21 cellular contexts compared by ENCODE assay signal in the genomic region with DNA sequence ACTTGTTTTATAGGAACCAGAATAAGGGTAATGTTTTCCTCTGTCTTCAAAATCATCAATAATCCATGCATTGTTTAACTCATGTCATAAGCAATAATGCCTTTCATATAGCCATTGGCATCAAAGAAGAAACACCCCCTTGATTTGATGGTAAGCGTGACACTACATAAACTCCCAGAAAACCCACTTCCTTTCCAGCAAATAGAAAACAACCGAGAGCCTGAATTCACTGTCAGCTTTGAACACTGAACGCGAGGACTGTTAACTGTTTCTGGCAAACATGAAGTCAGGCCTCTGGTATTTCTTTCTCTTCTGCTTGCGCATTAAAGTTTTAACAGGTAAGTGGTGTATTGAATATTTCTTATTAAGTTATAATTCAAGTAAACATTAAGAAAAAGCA. TPM values are rescaled to one million over a fixed set of nuclear protein-coding genes. Genes with fewer than 3 reads are reported as not detected.
A peak's percentile ranks its signal among the peaks of the same experiment; 100 is the strongest.
DNase-seq lines count a peak whose midpoint lies in the region; ATAC-seq and TF ChIP-seq lines count a peak whose summit lies in the region.
"Had no signal": no experiment of that assay in that cellular context is flagged by ENCODE, and none has a peak within 500 bp of the region (broad histone marks: within the 10 kb centered on the region; RNA-seq: fewer than 3 reads in every experiment).

A gene with protein sequence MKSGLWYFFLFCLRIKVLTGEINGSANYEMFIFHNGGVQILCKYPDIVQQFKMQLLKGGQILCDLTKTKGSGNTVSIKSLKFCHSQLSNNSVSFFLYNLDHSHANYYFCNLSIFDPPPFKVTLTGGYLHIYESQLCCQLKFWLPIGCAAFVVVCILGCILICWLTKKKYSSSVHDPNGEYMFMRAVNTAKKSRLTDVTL (plus strand): TSS at position 229 of the 400 bp plus-strand sequence. CDS start 52 bp downstream, at position 281.

- CTCF ChIA-PET in CD8-positive, alpha-beta memory T cell (lab: Charles Lee), result interaction anchor here (1.0 kb wide), 1 partner anchor 114 kb away, joined by 3 read pairs; no protein-coding TSS in a partner anchor

- H3K23ac ChIP-seq in trophoblast cell (ENCODE audit: low read length), result no peak within 1 kb of the TSS

- H2BK120ac ChIP-seq in trophoblast cell (ENCODE audit: insufficient read depth, low read length, poor library complexity), result no peak within 1 kb of the TSS

- H4K12ac ChIP-seq in trophoblast cell (ENCODE audit: low read depth, low read length), result no peak within 1 kb of the TSS

- H3K27me3 ChIP-seq in CD8-positive, alpha-beta memory T cell (ENCODE audit: insufficient read depth, low read length, poor library complexity, severe bottlenecking), result no peaks in the 10 kb centered on the region
- no peaks in the 10 kb centered on the region for H3K27me3 ChIP-seq in right cardiac atrium (ENCODE audit: control insufficient read depth, insufficient read depth)
- H3K27me3 ChIP-seq in trophoblast cell (ENCODE audit: insufficient read depth, low read length), result no peaks in the 10 kb centered on the region
- H3K27me3 ChIP-seq: BLaER1, colonic mucosa, tibial nerve had no signal

- H3K4me2 ChIP-seq in trophoblast cell (ENCODE audit: low read length), result no peak within 1 kb of the TSS
- H3K4me2 ChIP-seq: BLaER1 had no signal

- H3K18ac ChIP-seq in trophoblast cell (ENCODE audit: low read length), result no peak within 1 kb of the TSS

- no peak for TF ChIP-seq CTCF in mucosa of descending colon (IDR thresholded peaks at IDR 0.05)

- peaks cover 49% of the 10 kb centered on the region for H3K4me1 ChIP-seq in CD8-positive, alpha-beta memory T cell (ENCODE audit: insufficient read depth, low read length)
- H3K4me1 ChIP-seq in mucosa of descending colon (ENCODE audit: low read depth) (no peaks in the 10 kb centered on the region), right cardiac atrium (ENCODE audit: control insufficient read depth, insufficient read depth, low read length) (no peaks in the 10 kb centered on the region), trophoblast cell (ENCODE audit: control insufficient read depth in 1 of 2, insufficient read depth in 2 of 2, low read length in 2 of 2) (no peaks in the 10 kb centered on the region)
- H3K4me1 ChIP-seq: BLaER1, colonic mucosa, HAP-1, parathyroid adenoma, tibial nerve had no signal

- H4K8ac ChIP-seq in trophoblast cell (ENCODE audit: low read depth, low read length), result no peak within 1 kb of the TSS

- H3K4me1 Mint-ChIP-seq in CD8-positive, alpha-beta memory T cell, result peaks cover 68 to 84% (median 77%) of the 10 kb centered on the region in 3 donors
- peaks cover 48% of the 10 kb centered on the region for H3K4me1 Mint-ChIP-seq in activated T-helper 2 cell treated with anti-CD3 and anti-CD28 coated beads, Interferon-gamma antibody, Interleukin-2, Interleukin-4, amounts not matched to agents 10 μg/mL and 5 μg/mL and 100 μg/mL, durations not matched to agents 14 hours and 24 hours and 36 hours (ENCODE audit: low read depth)

- H4K91ac ChIP-seq in trophoblast cell (ENCODE audit: low read depth, low read length), result no peak within 1 kb of the TSS

- no peak within 1 kb of the TSS for H3K9ac ChIP-seq in trophoblast cell (ENCODE audit: low read length)
- H3K9ac ChIP-seq: BLaER1, parathyroid adenoma had no signal

- peak within 1 kb of the TSS; percentile 34 for H3K27ac ChIP-seq in CD8-positive, alpha-beta memory T cell (ENCODE audit: low read depth, low read length)
- H3K27ac ChIP-seq in right cardiac atrium (ENCODE audit: low read length) (no peak within 1 kb of the TSS), trophoblast cell (ENCODE audit: low read depth, low read length) (no peak within 1 kb of the TSS)
- H3K27ac ChIP-seq: BLaER1, colonic mucosa, parathyroid adenoma, tibial nerve had no signal

- no peaks in the 10 kb centered on the region for H3K9me3 Mint-ChIP-seq in CD8-positive, alpha-beta memory T cell
- H3K9me3 Mint-ChIP-seq in activated T-helper 2 cell treated with anti-CD3 and anti-CD28 coated beads, Interferon-gamma antibody, Interleukin-2, Interleukin-4, amounts not matched to agents 10 μg/mL and 5 μg/mL and 100 μg/mL, durations not matched to agents 14 hours and 24 hours and 36 hours, result peaks cover 4% of the 10 kb centered on the region

- no peak within 1 kb of the TSS for H2BK12ac ChIP-seq in trophoblast cell (ENCODE audit: low read length)

- no peak within 1 kb of the TSS for H2BK5ac ChIP-seq in trophoblast cell (ENCODE audit: low read depth, low read length, poor library complexity)

- no peak within 1 kb of the TSS for H2AK5ac ChIP-seq in trophoblast cell (ENCODE audit: low read length)

- intact Hi-C loops in activated T-helper 2 cell treated with anti-CD3 and anti-CD28 coated beads, Interferon-gamma antibody, Interleukin-2, Interleukin-4, amounts not matched to agents 10 μg/mL and 5 μg/mL and 100 μg/mL, durations not matched to agents 14 hours and 24 hours and 36 hours (cut with micrococcal nuclease), result loop anchor here (5.0 to 10.0 kb wide), 3 partner anchors 204 to 808 kb away; partner anchors contain the start of gene CD28
- intact Hi-C loops in mucosa of descending colon (cut with DNase I, micrococcal nuclease), result no loop called here
- intact Hi-C loops in right cardiac atrium (cut with DNase I), result no loop called here

- no peaks in the 10 kb centered on the region for H3K79me2 ChIP-seq in trophoblast cell (ENCODE audit: control insufficient read depth, insufficient read depth, low read length, poor library complexity)
- H3K79me2 ChIP-seq: parathyroid adenoma had no signal

- peaks cover 0 to 37% (median 3%) of the 10 kb centered on the region in 3 donors for H3K36me3 Mint-ChIP-seq in CD8-positive, alpha-beta memory T cell
- peaks cover 54% of the 10 kb centered on the region for H3K36me3 Mint-ChIP-seq in activated T-helper 2 cell treated with anti-CD3 and anti-CD28 coated beads, Interferon-gamma antibody, Interleukin-2, Interleukin-4, amounts not matched to agents 10 μg/mL and 5 μg/mL and 100 μg/mL, durations not matched to agents 14 hours and 24 hours and 36 hours (ENCODE audit: low read depth)

- no peaks in the 10 kb centered on the region for H3K36me3 ChIP-seq in CD8-positive, alpha-beta memory T cell (ENCODE audit: insufficient read depth, low read length)
- H3K36me3 ChIP-seq in mucosa of descending colon (ENCODE audit: low read depth), result no peaks in the 10 kb centered on the region
- H3K36me3 ChIP-seq in trophoblast cell (ENCODE audit: control insufficient read depth in 1 of 2, insufficient read depth in 2 of 2, low read length in 2 of 2), result no peaks in the 10 kb centered on the region
- H3K36me3 ChIP-seq: BLaER1, colonic mucosa, HAP-1, tibial nerve had no signal

- POLR2A ChIA-PET in CD8-positive, alpha-beta memory T cell (lab: Charles Lee), result interaction anchor here (1.4 to 3.3 kb wide), 2 partner anchors 13 to 57 kb away, joined by 4 to 12 read pairs; no protein-coding TSS in a partner anchor

- H3K79me1 ChIP-seq in trophoblast cell (ENCODE audit: low read length), result no peaks in the 10 kb centered on the region

- ATAC-seq in mucosa of descending colon, result peak; percentile 49
- ATAC-seq in right cardiac atrium, result no peak
- ATAC-seq in HG02623 (IDR thresholded peaks at IDR 0.05; ENCODE audit: unreplicated experiment), result no peak
- no peak for ATAC-seq in GM21786 (IDR thresholded peaks at IDR 0.05; ENCODE audit: unreplicated experiment)
- ATAC-seq: Panc1 had no signal

- DNase-seq in CD8-positive, alpha-beta memory T cell, result peak in 2 of 5 donors; percentile 58 to 70
- peak; percentile 6 for DNase-seq in OCI-M1 (lab: John Stamatoyannopoulos, UW)
- DNase-seq in activated T-helper 2 cell treated with anti-CD3 and anti-CD28 coated beads, Interferon-gamma antibody, Interleukin-2, Interleukin-4, amounts not matched to agents 10 μg/mL and 5 μg/mL and 100 μg/mL, durations not matched to agents 14 hours and 24 hours and 36 hours (ENCODE audit: low spot score), result peak; percentile 58
- DNase-seq in mucosa of descending colon, result peak in 1 of 3 donors; percentile 29
- DNase-seq in right cardiac atrium, result no peak
- no peak for DNase-seq in trophoblast cell
- DNase-seq: aorta, colonic mucosa, erythroblast, NCI-H1694 treated with DMSO at 0.1 percent for 48 hours, NCI-H524 had no signal

- H3K27me3 Mint-ChIP-seq in CD8-positive, alpha-beta memory T cell, result no peaks in the 10 kb centered on the region
- no peaks in the 10 kb centered on the region for H3K27me3 Mint-ChIP-seq in activated T-helper 2 cell treated with anti-CD3 and anti-CD28 coated beads, Interferon-gamma antibody, Interleukin-2, Interleukin-4, amounts not matched to agents 10 μg/mL and 5 μg/mL and 100 μg/mL, durations not matched to agents 14 hours and 24 hours and 36 hours (ENCODE audit: low read depth)

- H3K4ac ChIP-seq in trophoblast cell (ENCODE audit: low read depth, low read length), result no peak within 1 kb of the TSS

- H3K27ac Mint-ChIP-seq in CD8-positive, alpha-beta memory T cell, result peak within 1 kb of the TSS; percentile 75 to 96 (median 92)
- H3K27ac Mint-ChIP-seq in activated T-helper 2 cell treated with anti-CD3 and anti-CD28 coated beads, Interferon-gamma antibody, Interleukin-2, Interleukin-4, amounts not matched to agents 10 μg/mL and 5 μg/mL and 100 μg/mL, durations not matched to agents 14 hours and 24 hours and 36 hours, result peak within 1 kb of the TSS; percentile 90

- H2AFZ ChIP-seq in trophoblast cell (ENCODE audit: insufficient read depth, low read length, poor library complexity), result no peak within 1 kb of the TSS
- H2AFZ ChIP-seq: parathyroid adenoma had no signal

- peak within 1 kb of the TSS; percentile 88 to 97 (median 89) for H3K4me3 Mint-ChIP-seq in CD8-positive, alpha-beta memory T cell
- H3K4me3 Mint-ChIP-seq in activated T-helper 2 cell treated with anti-CD3 and anti-CD28 coated beads, Interferon-gamma antibody, Interleukin-2, Interleukin-4, amounts not matched to agents 10 μg/mL and 5 μg/mL and 100 μg/mL, durations not matched to agents 14 hours and 24 hours and 36 hours (ENCODE audit: low read depth), result peak within 1 kb of the TSS; percentile 98

- WGBS in right cardiac atrium, result 60% methylated on average over 5 of the region's 5 CpGs
- WGBS in trophoblast cell (ENCODE audit: extremely low coverage, insufficient coverage, insufficient read length), result no CpG with 5 or more reads among the region's 5 CpGs

- H3K14ac ChIP-seq in trophoblast cell (ENCODE audit: low read length), result no peak within 1 kb of the TSS

- no peaks in the 10 kb centered on the region for H3K9me3 ChIP-seq in CD8-positive, alpha-beta memory T cell (ENCODE audit: low read length)
- H3K9me3 ChIP-seq in mucosa of descending colon (no peaks in the 10 kb centered on the region), right cardiac atrium (ENCODE audit: control insufficient read depth, low read length) (no peaks in the 10 kb centered on the region), trophoblast cell (ENCODE audit: insufficient read depth, low read depth, low read length) (no peaks in the 10 kb centered on the region)
- H3K9me3 ChIP-seq: BLaER1, colonic mucosa, HAP-1, tibial nerve had no signal

- peak within 1 kb of the TSS; percentile 74 for H3K4me3 ChIP-seq in CD8-positive, alpha-beta memory T cell (ENCODE audit: low read length)
- H3K4me3 ChIP-seq in mucosa of descending colon (no peak within 1 kb of the TSS), right cardiac atrium (ENCODE audit: low read length) (no peak within 1 kb of the TSS), trophoblast cell (ENCODE audit: low read depth, low read length) (no peak within 1 kb of the TSS)
- H3K4me3 ChIP-seq: BLaER1, colonic mucosa, HAP-1 had no signal

RNA-seq across cellular contexts. Expression of the gene that starts here (rescaled TPM):
- 10 to 100 TPM; 84.5 to 87.2 TPM for total RNA-seq in CD8-positive, alpha-beta memory T cell
- polyA plus RNA-seq in CD8-positive, alpha-beta memory T cell, result 15.7 TPM
- total RNA-seq in activated T-helper 2 cell treated with anti-CD3 and anti-CD28 coated beads, Interferon-gamma antibody, Interleukin-2, Interleukin-4, amounts not matched to agents 10 μg/mL and 5 μg/mL and 100 μg/mL, durations not matched to agents 14 hours and 24 hours and 36 hours, result 76.2 and 78.7 TPM in 2 replicates
- total RNA-seq in mucosa of descending colon (under 1 TPM; 0.36 to 0.49 (median 0.38) TPM), right cardiac atrium (under 1 TPM in 2 of 4 donors, not detected in 2; 0.09 to 0.12 TPM)
- polyA plus RNA-seq in right cardiac atrium, result 0.05 TPM
- 0.03 and 0.04 TPM in 2 replicates for polyA plus RNA-seq in trophoblast cell (2013)
- total RNA-seq: Daoy, LHCN-M2 had no signal
- polyA plus RNA-seq: keratinocyte had no signal

Comparison
In these comparisons a context has a peak if more than half of its experiments do, and no peak if none do; other contexts are left out.
1. RNA of the gene that starts here (total RNA-seq): 84.5 to 87.2 TPM in CD8-positive, alpha-beta memory T cell and 76.2 to 78.7 TPM in activated T-helper 2 cell treated with anti-CD3 and anti-CD28 coated beads, Interferon-gamma antibody, Interleukin-2, Interleukin-4, amounts not matched to agents 10 μg/mL and 5 μg/mL and 100 μg/mL, durations not matched to agents 14 hours and 24 hours and 36 hours; 0.36 to 0.49 TPM in mucosa of descending colon and 0.09 to 0.12 TPM in right cardiac atrium; every median in the first group is over 10 times any median in the second.
2. RNA of the gene that starts here (polyA plus RNA-seq): 15.7 TPM in CD8-positive, alpha-beta memory T cell (single experiment); 0.05 TPM in right cardiac atrium (single experiment); every median in the first group is over 10 times any median in the second.
3. Peak in ATAC-seq in mucosa of descending colon; RNA of the gene not detected or under 1 TPM.
4. DNase-seq: peak in OCI-M1 (single experiment) and activated T-helper 2 cell treated with anti-CD3 and anti-CD28 coated beads, Interferon-gamma antibody, Interleukin-2, Interleukin-4, amounts not matched to agents 10 μg/mL and 5 μg/mL and 100 μg/mL, durations not matched to agents 14 hours and 24 hours and 36 hours (single experiment); none in right cardiac atrium (0 of 3) and trophoblast cell (0 of 2).